In genomic region chr9:88775966-88776365, GRCh38 we compare ENCODE assay signal across 3 cellular contexts.
TF ChIP-seq lines count a peak whose summit lies in the region.

No MANE protein-coding gene starts in this region.

TF ChIP-seq in SK-N-SH, 30 proteins besides CTCF, POLR2A, EP300 and RAD21 (continued from another document):
- TF ChIP-seq ZBTB33 (IDR thresholded peaks at IDR 0.05; ENCODE audit: borderline replicate concordance, low read depth) (no peak), GABPA (IDR thresholded peaks at IDR 0.05; ENCODE audit: low read depth) (no peak), TAF1 (IDR thresholded peaks at IDR 0.05; ENCODE audit: borderline replicate concordance, low read depth, low read length) (no peak), TCF12 (IDR thresholded peaks at IDR 0.05) (no peak)

TF ChIP-seq in SK-N-SH treated with all-trans-retinoic acid at 6 μM for 48 hours, 23 proteins besides CTCF, POLR2A, EP300 and RAD21 (continued from another document):
- TF ChIP-seq TSHZ2 (CRISPR knock-in tag; IDR thresholded peaks at IDR 0.05): no peak
- TF ChIP-seq ZNF565 (CRISPR knock-in tag; conservative IDR thresholded peaks at IDR 0.05; ENCODE audit: low read depth): no peak
- TF ChIP-seq ZC3H10 (CRISPR knock-in tag; IDR thresholded peaks at IDR 0.05): no peak
TF ChIP-seq in SK-N-SH treated with all-trans-retinoic acid at 6 μM for 48 hours: peak in this region for 0.

TF ChIP-seq in K562, 482 proteins besides CTCF, POLR2A, EP300 and RAD21 (continued from another document):
- TF ChIP-seq ZNF318 (IDR thresholded peaks at IDR 0.05; ENCODE audit: borderline replicate concordance in 1 of 2, low read depth in 1 of 2) (no peak), SETDB1 (IDR thresholded peaks at IDR 0.05; ENCODE audit: low read length) (no peak), YBX1 (IDR thresholded peaks at IDR 0.05) (no peak), ZC3H8 (IDR thresholded peaks at IDR 0.05) (no peak)
TF ChIP-seq in K562: peak in this region for 0.
